Comparison of ENCODE assay signal across 10 cellular contexts in genomic region chr15:28589769-28590168, GRCh38. TPM values are rescaled to one million over a fixed set of nuclear protein-coding genes. Genes with fewer than 3 reads are reported as not detected.
DNase-seq lines count a peak whose midpoint lies in the region; ATAC-seq, FAIRE-seq and TF ChIP-seq lines count a peak whose summit lies in the region.
"Not testable (repeated sequence)": the region's sequence is repeated elsewhere in the genome, so short reads cannot be mapped to it uniquely, and the experiment has no call there.
"Had no signal": no experiment of that assay in that cellular context is flagged by ENCODE, and none has a peak within 500 bp of the region (broad histone marks: within the 10 kb centered on the region; RNA-seq: fewer than 3 reads in every experiment).

No MANE protein-coding gene starts in this region.

- H3K27ac ChIP-seq in CD4-positive, alpha-beta memory T cell (ENCODE audit: low read depth, low read length); Karpas-422 (ENCODE audit: low read length); astrocyte (ENCODE audit: low read depth, low read length); esophagus (ENCODE audit: low read depth in 2 of 2, low read length in 1 of 2); HepG2 (ENCODE audit: extremely low read length, insufficient read depth, low read length); ovary; thymus (ENCODE audit: low read depth): not testable (repeated sequence)

- peak overlapping the region; percentile 77 to 97 (median 89) for H3K27ac Mint-ChIP-seq in CD4-positive, alpha-beta memory T cell
- H3K27ac Mint-ChIP-seq in activated B cell treated with CpG ODN at 0.5 μM for 24 hours (peak overlapping the region; percentile 54), astrocyte (ENCODE audit: unreplicated experiment) (peak overlapping the region; percentile 50)

- intact Hi-C loops in CD4-positive, alpha-beta memory T cell (cut with micrococcal nuclease); activated B cell treated with CpG ODN at 0.5 μM for 24 hours (cut with micrococcal nuclease); HepG2 (cut with micrococcal nuclease; ENCODE audit: unreplicated experiment); ovary (cut with DNase I): not testable (repeated sequence)

- H3K36me3 Mint-ChIP-seq in CD4-positive, alpha-beta memory T cell; activated B cell treated with CpG ODN at 0.5 μM for 24 hours (ENCODE audit: low read depth); astrocyte (ENCODE audit: low read depth, unreplicated experiment): not testable (repeated sequence)

- 0 to 1% methylated on average over 8 to 9 of the region's 9 CpGs for WGBS in esophagus, 2 donors
- under 1% methylated on average over 7 of the region's 9 CpGs for WGBS in HepG2 (ENCODE audit: low lambda C conversion rate)
- WGBS in ovary, 3 donors = 0 to 1% (median 0%) methylated on average over 5 to 9 of the region's 9 CpGs
- 0% methylated on average over 7 of the region's 9 CpGs for WGBS in thymus

- in situ Hi-C loops in HepG2 (cut with HindIII; ENCODE audit: extremely low pct_ligation_motif_present, low pct_unique_long_range_greater_than_20kb) = not testable (repeated sequence)

- H3K9ac ChIP-seq in Karpas-422 (ENCODE audit: low read length) (peak overlapping the region; percentile 44; the same call in 1 of the 2 replicates), astrocyte (ENCODE audit: low read length) (peak overlapping the region; percentile 59)
- not testable (repeated sequence) for H3K9ac ChIP-seq in HepG2 (ENCODE audit: insufficient read depth, low read depth, low read length)

- not testable (repeated sequence) for H3K4me1 Mint-ChIP-seq in CD4-positive, alpha-beta memory T cell; activated B cell treated with CpG ODN at 0.5 μM for 24 hours; astrocyte (ENCODE audit: low read depth, unreplicated experiment)

- POLR2A ChIA-PET in CD4-positive, alpha-beta memory T cell (lab: Charles Lee; ENCODE audit: partially characterized antibody); activated B cell treated with CpG ODN at 0.5 μM for 24 hours (lab: Charles Lee); HepG2 (lab: Yijun Ruan, JAX): not testable (repeated sequence)

- not testable (repeated sequence) for H3K9me3 ChIP-seq in CD4-positive, alpha-beta memory T cell (ENCODE audit: control insufficient read depth in 1 of 2, low read length in 2 of 2); Karpas-422 (ENCODE audit: low read length); astrocyte (ENCODE audit: insufficient read depth, low read depth, low read length); esophagus (ENCODE audit: control insufficient read depth in 2 of 2, insufficient read depth in 1 of 2, low read depth in 1 of 2, low read length in 1 of 2); HepG2 (ENCODE audit: low read length); ovary; thymus (ENCODE audit: control insufficient read depth)

- H3K36me3 ChIP-seq in CD4-positive, alpha-beta memory T cell (ENCODE audit: insufficient read depth, low read length); Karpas-422 (ENCODE audit: insufficient read depth, low read length); astrocyte (ENCODE audit: insufficient read depth, low read length); esophagus (ENCODE audit: control insufficient read depth in 2 of 2, insufficient read depth in 2 of 2, low read length in 1 of 2); HepG2 (replicated peaks in 1 of 2; ENCODE audit: control insufficient read depth in 1 of 2, insufficient read depth in 2 of 2, low read length in 2 of 2); ovary; thymus (ENCODE audit: control insufficient read depth, insufficient read depth): not testable (repeated sequence)

- CTCF ChIA-PET in CD4-positive, alpha-beta memory T cell (lab: Charles Lee; ENCODE audit: partially characterized antibody); activated B cell treated with CpG ODN at 0.5 μM for 24 hours (lab: Charles Lee); HepG2 (lab: Yijun Ruan, JAX; ENCODE audit: low intra/inter-chr PET ratio, low total read pairs): not testable (repeated sequence)

- not testable (repeated sequence) for TF ChIP-seq EP300 in HepG2 (IDR thresholded peaks at IDR 0.05; ENCODE audit: low read depth in 2 of 2, low read length in 2 of 2); HepG2 (CRISPR knock-in tag; IDR thresholded peaks at IDR 0.05; ENCODE audit: borderline replicate concordance); ovary (IDR thresholded peaks at IDR 0.05)

- not testable (repeated sequence) for TF ChIP-seq CTCF in activated B cell treated with CpG ODN at 0.5 μM for 24 hours (IDR thresholded peaks at IDR 0.05); astrocyte (IDR thresholded peaks at IDR 0.05; ENCODE audit: insufficient read depth, low read depth, low read length); HepG2 (CRISPR knock-in tag; IDR thresholded peaks at IDR 0.05); ovary (IDR thresholded peaks at IDR 0.05)

- H3K4me2 ChIP-seq in Karpas-422 (ENCODE audit: low read depth, low read length, poor library complexity, severe bottlenecking) (peak overlapping the region; percentile 44), astrocyte (ENCODE audit: low read length) (peak overlapping the region; percentile 71)
- H3K4me2 ChIP-seq in HepG2 (ENCODE audit: low read depth, low read length) = not testable (repeated sequence)

- H3K79me2 ChIP-seq in Karpas-422 (ENCODE audit: low read length); astrocyte (ENCODE audit: insufficient read depth, low read length); HepG2 (ENCODE audit: insufficient read depth, low read length): not testable (repeated sequence)

- DNase-seq in CD4-positive, alpha-beta memory T cell = peak in 4 of 5 donors; percentile 3 to 26 (median 18)
- DNase-seq in Karpas-422; activated B cell treated with CpG ODN at 0.5 μM for 24 hours; astrocyte (ENCODE audit: low read depth); HepG2 (ENCODE audit: low spot score); ovary: not testable (repeated sequence)

- not testable (repeated sequence) for H3K27me3 ChIP-seq in CD4-positive, alpha-beta memory T cell (ENCODE audit: insufficient read depth, low read length); Karpas-422 (ENCODE audit: low read length); astrocyte (ENCODE audit: insufficient read depth, low read length); esophagus (ENCODE audit: control insufficient read depth in 1 of 2, insufficient read depth in 2 of 2, low read length in 2 of 2); HepG2 (ENCODE audit: control insufficient read depth in 1 of 2, insufficient read depth in 2 of 2, low read length in 2 of 2); ovary; thymus (ENCODE audit: control insufficient read depth, insufficient read depth)

- H3K4me1 ChIP-seq in CD4-positive, alpha-beta memory T cell (ENCODE audit: insufficient read depth, low read length); Karpas-422 (ENCODE audit: low read length); astrocyte (ENCODE audit: insufficient read depth, low read length); esophagus (ENCODE audit: control insufficient read depth in 2 of 2, insufficient read depth in 2 of 2, low read length in 1 of 2); HepG2 (ENCODE audit: insufficient read depth, low read length); ovary (ENCODE audit: insufficient read depth); thymus (ENCODE audit: control insufficient read depth, insufficient read depth, low read length): not testable (repeated sequence)

- H2AFZ ChIP-seq in Karpas-422 (ENCODE audit: low read length); astrocyte (ENCODE audit: low read depth, low read length); HepG2 (ENCODE audit: low read length): not testable (repeated sequence)

- H3K4me3 Mint-ChIP-seq in CD4-positive, alpha-beta memory T cell = peak overlapping the region; percentile 94 to 99 (median 98)
- H3K4me3 Mint-ChIP-seq in activated B cell treated with CpG ODN at 0.5 μM for 24 hours = peak overlapping the region; percentile 84
- H3K4me3 Mint-ChIP-seq in astrocyte (ENCODE audit: unreplicated experiment) = peak overlapping the region; percentile 86

- TF ChIP-seq POLR2A in HepG2 (IDR thresholded peaks at IDR 0.05; ENCODE audit: insufficient read depth in 1 of 2, low read depth in 2 of 2, low read length in 2 of 2); ovary (IDR thresholded peaks at IDR 0.05): not testable (repeated sequence)

- H3K4me3 ChIP-seq in CD4-positive, alpha-beta memory T cell (ENCODE audit: low read length in 2 of 2) = not testable (repeated sequence)
- H3K4me3 ChIP-seq in Karpas-422 (ENCODE audit: low read length) = peak overlapping the region; percentile 32; the same call in 1 of the 2 replicates
- peak overlapping the region; percentile 50 for H3K4me3 ChIP-seq in astrocyte (ENCODE audit: insufficient read depth, low read depth, low read length)
- H3K4me3 ChIP-seq in esophagus (ENCODE audit: low read depth in 1 of 2, low read length in 2 of 2) = peak overlapping the region; percentile 32 to 44
- H3K4me3 ChIP-seq in HepG2 (replicated peaks in 1 of 3; ENCODE audit: insufficient read depth in 1 of 3, low read depth in 2 of 3, low read length in 3 of 3) = peak overlapping the region; percentile 26 to 58 (median 40); a peak in 4 of 6 replicates
- H3K4me3 ChIP-seq in ovary = peak overlapping the region; percentile 30
- H3K4me3 ChIP-seq in thymus (ENCODE audit: low read length) = peak overlapping the region; percentile 32

- H3K9me2 ChIP-seq in Karpas-422 (replicated peaks; ENCODE audit: insufficient read depth, low read length) = not testable (repeated sequence)

- not testable (repeated sequence) for FAIRE-seq in astrocyte (lab: Jason Lieb, UNC); HepG2 (lab: Jason Lieb, UNC)

- not testable (repeated sequence) for TF ChIP-seq RAD21 in HepG2 (CRISPR knock-in tag; IDR thresholded peaks at IDR 0.05)

- not testable (repeated sequence) for BruUV-seq in HepG2 (replicated peaks; lab: Mats Ljungman, UMichigan)

- ATAC-seq in activated B cell treated with CpG ODN at 0.5 μM for 24 hours (ENCODE audit: low read depth); HepG2: not testable (repeated sequence)

- H4K20me1 ChIP-seq in Karpas-422 (ENCODE audit: insufficient read depth, low read depth, low read length); astrocyte (ENCODE audit: insufficient read depth, low read length); HepG2 (ENCODE audit: insufficient read depth, low read length): not testable (repeated sequence)

- not testable (repeated sequence) for H3K9me3 Mint-ChIP-seq in CD4-positive, alpha-beta memory T cell; activated B cell treated with CpG ODN at 0.5 μM for 24 hours; astrocyte (ENCODE audit: unreplicated experiment)

- H3K27me3 Mint-ChIP-seq in CD4-positive, alpha-beta memory T cell; activated B cell treated with CpG ODN at 0.5 μM for 24 hours; astrocyte (ENCODE audit: low read depth, unreplicated experiment): not testable (repeated sequence)

RNA-seq across cellular contexts. Expression of gene GOLGA6L25, which starts 36.4 kb away (rescaled TPM):
- not detected for total RNA-seq in CD4-positive, alpha-beta memory T cell
- not detected for polyA plus RNA-seq in CD4-positive, alpha-beta memory T cell
- total RNA-seq in Karpas-422 (2014; rRNA removed; shearing (Covaris generic); ENCODE audit: low replicate concordance) = not detected in 2 replicates
- total RNA-seq in activated B cell treated with CpG ODN at 0.5 μM for 24 hours (not detected in 2 replicates), astrocyte (not detected in 2 replicates), HepG2 (2016; rRNA removed; fragmentation: Illumina TruSeq; extraction: Trizol) (not detected in 2 replicates), ovary (not detected)
- polyA plus RNA-seq in esophagus (not detected), HepG2 (2011; rRNA removed) (not detected in 2 replicates), ovary (not detected), thymus (0.07 TPM)
- total RNA-seq in HepG2 (2016; cell fraction: cytosol; rRNA removed; fragmentation: Illumina TruSeq; extraction: Trizol; ENCODE audit: low read depth) = not detected in 2 replicates
- total RNA-seq in HepG2 (2016; cell fraction: insoluble cytoplasmic fraction; rRNA removed; fragmentation: Illumina TruSeq; extraction: Trizol) = not detected in 2 replicates
- not detected in 2 replicates for total RNA-seq in HepG2 (2016; cell fraction: membrane; rRNA removed; fragmentation: Illumina TruSeq; extraction: Trizol)
- not detected in 2 replicates for total RNA-seq in HepG2 (2016; cell fraction: nucleus; rRNA removed; fragmentation: Illumina TruSeq; extraction: Trizol)
- not detected in 2 replicates for polyA plus RNA-seq in HepG2 (2011; cell fraction: cytosol; rRNA removed)
- not detected in 2 replicates for polyA plus RNA-seq in HepG2 (2011; cell fraction: nucleus; rRNA removed)
- not detected in 2 replicates for polyA plus RNA-seq in HepG2 (2012)
- not detected in 2 replicates for polyA plus RNA-seq in HepG2 (2016; cell fraction: cytosol; fragmentation: Illumina TruSeq; extraction: Trizol; ENCODE audit: low read depth)
- not detected in 2 replicates for polyA plus RNA-seq in HepG2 (2016; cell fraction: insoluble cytoplasmic fraction; fragmentation: Illumina TruSeq; extraction: Trizol; ENCODE audit: low read depth)
- not detected in 2 replicates for polyA plus RNA-seq in HepG2 (2016; cell fraction: membrane; fragmentation: Illumina TruSeq; extraction: Trizol; ENCODE audit: low read depth)
- polyA plus RNA-seq in HepG2 (2016; cell fraction: nucleus; fragmentation: Illumina TruSeq; extraction: Trizol; ENCODE audit: insufficient read depth, low read depth) = not detected in 2 replicates
- polyA minus RNA-seq in HepG2 (2011; rRNA and poly(A)+ RNA removed; ENCODE audit: low replicate concordance) = not detected in 2 replicates
- not detected in 2 replicates for polyA minus RNA-seq in HepG2 (2011; cell fraction: cytosol; rRNA and poly(A)+ RNA removed)
- not detected in 2 replicates for polyA minus RNA-seq in HepG2 (2011; cell fraction: nucleus; rRNA and poly(A)+ RNA removed)
- total RNA-seq: mesenteric fat pad, Right ventricle myocardium superior had no signal

RNA-seq across cellular contexts. Expression of gene GOLGA8G, which starts 57.0 kb away (rescaled TPM):
- not detected for total RNA-seq in CD4-positive, alpha-beta memory T cell
- not detected for polyA plus RNA-seq in CD4-positive, alpha-beta memory T cell
- total RNA-seq in Karpas-422 (2014; rRNA removed; shearing (Covaris generic); ENCODE audit: low replicate concordance) = not detected in 2 replicates
- not detected in 2 replicates for total RNA-seq in activated B cell treated with CpG ODN at 0.5 μM for 24 hours
- 0.31 TPM in 1 of 2 replicates, not detected in the other for total RNA-seq in astrocyte
- not detected for polyA plus RNA-seq in esophagus
- not detected in 2 replicates for total RNA-seq in HepG2 (2016; rRNA removed; fragmentation: Illumina TruSeq; extraction: Trizol)
- not detected in 2 replicates for total RNA-seq in HepG2 (2016; cell fraction: cytosol; rRNA removed; fragmentation: Illumina TruSeq; extraction: Trizol; ENCODE audit: low read depth)
- total RNA-seq in HepG2 (2016; cell fraction: insoluble cytoplasmic fraction; rRNA removed; fragmentation: Illumina TruSeq; extraction: Trizol) = not detected in 2 replicates
- not detected in 2 replicates for total RNA-seq in HepG2 (2016; cell fraction: membrane; rRNA removed; fragmentation: Illumina TruSeq; extraction: Trizol)
- total RNA-seq in HepG2 (2016; cell fraction: nucleus; rRNA removed; fragmentation: Illumina TruSeq; extraction: Trizol) = not detected in 2 replicates
- polyA plus RNA-seq in HepG2 (2011; rRNA removed) = not detected in 2 replicates
- not detected in 2 replicates for polyA plus RNA-seq in HepG2 (2011; cell fraction: cytosol; rRNA removed)
- 0.03 and 0.11 TPM in 2 replicates for polyA plus RNA-seq in HepG2 (2011; cell fraction: nucleus; rRNA removed)
- not detected in 2 replicates for polyA plus RNA-seq in HepG2 (2012)
- polyA plus RNA-seq in HepG2 (2016; cell fraction: cytosol; fragmentation: Illumina TruSeq; extraction: Trizol; ENCODE audit: low read depth) = not detected in 2 replicates
- not detected in 2 replicates for polyA plus RNA-seq in HepG2 (2016; cell fraction: insoluble cytoplasmic fraction; fragmentation: Illumina TruSeq; extraction: Trizol; ENCODE audit: low read depth)
- not detected in 2 replicates for polyA plus RNA-seq in HepG2 (2016; cell fraction: membrane; fragmentation: Illumina TruSeq; extraction: Trizol; ENCODE audit: low read depth)
- polyA plus RNA-seq in HepG2 (2016; cell fraction: nucleus; fragmentation: Illumina TruSeq; extraction: Trizol; ENCODE audit: insufficient read depth, low read depth) = not detected in 2 replicates
- polyA minus RNA-seq in HepG2 (2011; rRNA and poly(A)+ RNA removed; ENCODE audit: low replicate concordance) = not detected in 2 replicates
- polyA minus RNA-seq in HepG2 (2011; cell fraction: cytosol; rRNA and poly(A)+ RNA removed) = not detected in 2 replicates
- polyA minus RNA-seq in HepG2 (2011; cell fraction: nucleus; rRNA and poly(A)+ RNA removed) = not detected in 2 replicates
- total RNA-seq in ovary = not detected
- not detected for polyA plus RNA-seq in ovary
- 0.07 TPM for polyA plus RNA-seq in thymus
- total RNA-seq: mesenteric fat pad, Right ventricle myocardium superior had no signal
